17 cellular contexts compared by ENCODE assay signal in the genomic region with DNA sequence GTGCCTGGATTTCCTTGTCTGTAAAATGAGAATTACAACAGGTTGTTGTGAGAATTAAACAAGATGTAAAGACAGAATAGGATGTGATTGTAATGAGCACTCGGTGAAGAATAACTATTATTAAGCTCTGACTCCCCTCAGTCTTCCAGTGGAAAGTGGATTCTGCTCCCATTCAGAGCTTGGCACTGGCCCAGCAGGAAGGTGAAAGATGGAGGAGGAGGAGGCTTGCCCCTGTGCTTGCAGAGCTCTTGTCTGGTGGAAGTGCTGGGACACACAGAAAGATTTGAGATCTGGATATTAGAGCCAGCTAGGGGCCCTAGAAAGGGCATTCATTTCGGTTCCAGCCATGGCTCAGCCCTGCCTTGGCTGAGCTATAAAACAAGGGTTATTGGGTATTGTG. TPM values are rescaled to one million over a fixed set of nuclear protein-coding genes. Genes with fewer than 3 reads are reported as not detected.
DNase-seq lines count a peak whose midpoint lies in the region; ATAC-seq, FAIRE-seq and TF ChIP-seq lines count a peak whose summit lies in the region.
"Had no signal": no experiment of that assay in that cellular context is flagged by ENCODE, and none has a peak within 500 bp of the region (broad histone marks: within the 10 kb centered on the region; RNA-seq: fewer than 3 reads in every experiment).

No MANE protein-coding gene starts in this region.

- no peaks in the 10 kb centered on the region for H3K27me3 Mint-ChIP-seq in mesothelial cell of epicardium (ENCODE audit: low read depth)
- H3K27me3 Mint-ChIP-seq: activated CD4-positive, alpha-beta T cell treated with anti-CD3 and anti-CD28 coated beads, Interleukin-2, amount 10 ng/mL, durations not matched to agents 7 days and 5 days had no signal

- peak; percentile 39 for DNase-seq in NCI-H510A treated with DMSO at 0.1 percent for 48 hours (lab: John Stamatoyannopoulos, UW)
- no peak for DNase-seq in NCI-H510A (lab: John Stamatoyannopoulos, UW)
- DNase-seq in mesothelial cell of epicardium (ENCODE audit: low spot score in 2 of 2, unreplicated experiment in 2 of 2), result no peak
- DNase-seq in transverse colon, result no peak
- no peak for DNase-seq in GM19239 (ENCODE audit: insufficient read length, low spot score)
- DNase-seq: activated CD4-positive, alpha-beta T cell treated with anti-CD3 and anti-CD28 coated beads, Interleukin-2, amount 10 ng/mL, durations not matched to agents 7 days and 5 days; activated effector memory CD4-positive, alpha-beta T cell treated with Interleukin-2 at 50 U/mL for 16 hours; NCI-H226; PC-3; T-helper 1 cell had no signal

- 38 to 49% methylated on average over 1 to 2 of the region's 2 CpGs for WGBS in transverse colon (ENCODE audit: low coverage in 1 of 2), 2 donors

- no peak for TF ChIP-seq EP300 in transverse colon (IDR thresholded peaks at IDR 0.05; ENCODE audit: low read depth)

- TF ChIP-seq POLR2A in transverse colon (IDR thresholded peaks at IDR 0.05), result no peak

- peaks cover 20% of the 10 kb centered on the region for H3K36me3 Mint-ChIP-seq in mesothelial cell of epicardium

- peaks cover 30% of the 10 kb centered on the region for H3K4me1 Mint-ChIP-seq in mesothelial cell of epicardium

- peaks cover 0 to 7% (median 0%) of the 10 kb centered on the region in 4 donors for H3K36me3 ChIP-seq in transverse colon

- H3K9me3 ChIP-seq in transverse colon, result no peaks in the 10 kb centered on the region

- ATAC-seq in GM18868 (IDR thresholded peaks at IDR 0.05; ENCODE audit: unreplicated experiment) (no peak), GM21367 (IDR thresholded peaks at IDR 0.05; ENCODE audit: unreplicated experiment) (no peak)

- no peaks in the 10 kb centered on the region for H3K27me3 ChIP-seq in transverse colon

- peak overlapping the region; percentile 88 for H3K27ac ChIP-seq in cingulate gyrus (ENCODE audit: low read depth, low read length)
- peak overlapping the region; percentile 60 to 83 (median 73) for H3K27ac ChIP-seq in transverse colon
- H3K27ac ChIP-seq: epithelial cell of prostate had no signal

- peak overlapping the region; percentile 89 for H3K27ac Mint-ChIP-seq in mesothelial cell of epicardium
- H3K27ac Mint-ChIP-seq: activated CD4-positive, alpha-beta T cell treated with anti-CD3 and anti-CD28 coated beads, Interleukin-2, amount 10 ng/mL, durations not matched to agents 7 days and 5 days had no signal

- TF ChIP-seq CTCF in mesothelial cell of epicardium (IDR thresholded peaks at IDR 0.05; ENCODE audit: unreplicated experiment) (no peak), transverse colon (IDR thresholded peaks at IDR 0.05) (no peak)

- peaks cover 24 to 60% (median 54%) of the 10 kb centered on the region in 4 donors for H3K4me1 ChIP-seq in transverse colon

- intact Hi-C loops in transverse colon (cut with DNase I; ENCODE audit: low total_unique reads), result no loop called here

- H3K4me3 ChIP-seq in transverse colon, result no peak overlapping the region

- peak overlapping the region; percentile 59 for H3K4me3 Mint-ChIP-seq in mesothelial cell of epicardium
- H3K4me3 Mint-ChIP-seq: activated CD4-positive, alpha-beta T cell treated with anti-CD3 and anti-CD28 coated beads, Interleukin-2, amount 10 ng/mL, durations not matched to agents 7 days and 5 days had no signal

- FAIRE-seq in GM19239 (lab: Jason Lieb, UNC), result no peak

- no peaks in the 10 kb centered on the region for H3K9me3 Mint-ChIP-seq in mesothelial cell of epicardium
- H3K9me3 Mint-ChIP-seq: activated CD4-positive, alpha-beta T cell treated with anti-CD3 and anti-CD28 coated beads, Interleukin-2, amount 10 ng/mL, durations not matched to agents 7 days and 5 days had no signal

- in situ Hi-C loops in transverse colon (cut with MboI; ENCODE audit: low pct_ligation_motif_present in 1 of 4, low pct_unique_long_range_greater_than_20kb in 1 of 4, low sequenced_read_pairs in 3 of 4), result no loop called here

RNA-seq across cellular contexts. Expression of gene PHLDB1, which starts 28.2 kb away (rescaled TPM):
- total RNA-seq in mesothelial cell of epicardium (138 to 148 TPM (median 139 TPM) in 3 replicates), transverse colon (100 to 1,000 TPM in 2 of 4 donors, 10 to 100 TPM in 2; 92.6 to 276 (median 161) TPM)

RNA-seq across cellular contexts. Expression of gene TREH, which starts 43.8 kb away (rescaled TPM):
- total RNA-seq in mesothelial cell of epicardium (0.11 TPM in 1 of 3 replicates, not detected in the others), transverse colon (1 to 10 TPM in 2 of 4 donors, not detected in 2; 4.9 to 5.6 TPM)
- total RNA-seq: A673; activated CD4-positive, alpha-beta T cell treated with anti-CD3 and anti-CD28 coated beads, Interleukin-2, amount 10 ng/mL, durations not matched to agents 7 days and 5 days; M059J; PC-3; urinary bladder had no signal
